Comparison of ENCODE assay signal across 11 cellular contexts in the genomic region with DNA sequence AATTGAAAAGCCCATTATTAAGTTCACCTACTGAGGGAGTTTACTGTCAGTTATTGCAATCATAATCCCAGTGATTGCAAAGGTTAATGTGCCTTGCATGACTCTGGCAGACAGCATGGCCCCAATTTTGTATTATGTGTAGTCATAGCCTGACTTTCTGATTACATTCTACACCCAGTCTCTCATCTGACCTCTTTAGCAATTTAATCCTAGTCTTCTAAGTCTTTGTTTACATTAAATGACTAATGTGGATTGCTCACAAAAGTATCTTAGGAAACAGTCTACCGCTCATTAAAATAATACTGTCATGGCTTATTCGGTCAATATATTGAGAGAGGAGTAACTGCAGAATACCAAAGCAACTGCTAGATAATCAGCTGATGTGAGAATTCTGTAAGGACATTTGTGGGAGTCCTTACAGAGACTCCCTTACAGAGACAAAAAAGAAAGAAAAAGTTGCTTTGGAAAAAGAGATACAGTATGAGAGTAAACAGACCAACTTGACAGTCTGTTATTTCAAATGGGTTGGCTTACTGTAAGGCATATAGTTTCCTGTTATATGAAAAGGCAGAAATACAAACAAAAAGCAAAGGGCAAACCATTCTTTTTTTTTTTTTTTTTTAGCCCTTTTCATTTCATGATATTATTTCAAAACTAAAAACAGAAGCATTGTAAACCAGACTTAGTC. TPM values are rescaled to one million over a fixed set of nuclear protein-coding genes. Genes with fewer than 3 reads are reported as not detected.
DNase-seq lines count a peak whose midpoint lies in the region; ATAC-seq and TF ChIP-seq lines count a peak whose summit lies in the region.
"Had no signal": no experiment of that assay in that cellular context is flagged by ENCODE, and none has a peak within 500 bp of the region (broad histone marks: within the 10 kb centered on the region; RNA-seq: fewer than 3 reads in every experiment).

No MANE protein-coding gene starts in this region.

- POLR2A ChIA-PET in CD4-positive, alpha-beta memory T cell (lab: Charles Lee; ENCODE audit: partially characterized antibody): no interaction called here

- intact Hi-C loops in CD4-positive, alpha-beta memory T cell (cut with micrococcal nuclease): no loop called here
- intact Hi-C loops in left lung (cut with DNase I): no loop called here
- intact Hi-C loops in cardiac septum (cut with DNase I): no loop called here

- H3K27me3 ChIP-seq in CD4-positive, alpha-beta memory T cell (ENCODE audit: insufficient read depth, low read length): no peaks in the 10 kb centered on the region
- no peaks in the 10 kb centered on the region for H3K27me3 ChIP-seq in left lung
- H3K27me3 ChIP-seq: colonic mucosa had no signal

- peak; percentile 66 for ATAC-seq in left lung
- no peak for ATAC-seq in HG03175 (IDR thresholded peaks at IDR 0.05; ENCODE audit: unreplicated experiment)
- no peak for ATAC-seq in HG03432 (IDR thresholded peaks at IDR 0.05; ENCODE audit: unreplicated experiment)

- TF ChIP-seq CTCF in astrocyte of the cerebellum (IDR thresholded peaks at IDR 0.05; ENCODE audit: low read depth, low read length, missing control alignments) (no peak), left lung (IDR thresholded peaks at IDR 0.05) (no peak)

- peaks cover 4% of the 10 kb centered on the region for H3K4me1 ChIP-seq in CD4-positive, alpha-beta memory T cell (ENCODE audit: insufficient read depth, low read length)
- peaks cover 10 to 19% of the 10 kb centered on the region in 2 donors for H3K4me1 ChIP-seq in left lung

- H3K9me3 Mint-ChIP-seq in CD4-positive, alpha-beta memory T cell: no peaks in the 10 kb centered on the region

- no peaks in the 10 kb centered on the region for H3K27me3 Mint-ChIP-seq in CD4-positive, alpha-beta memory T cell

- H3K4me3 Mint-ChIP-seq in CD4-positive, alpha-beta memory T cell: no peak overlapping the region

- no peak overlapping the region for H3K27ac ChIP-seq in CD4-positive, alpha-beta memory T cell (ENCODE audit: low read depth, low read length)
- no peak overlapping the region for H3K27ac ChIP-seq in left lung
- H3K27ac ChIP-seq: colonic mucosa had no signal

- in situ Hi-C loops in astrocyte of the cerebellum (cut with HindIII; ENCODE audit: low sequenced_read_pairs): no loop called here

- H3K36me3 ChIP-seq in CD4-positive, alpha-beta memory T cell (ENCODE audit: insufficient read depth, low read length): peaks cover 24% of the 10 kb centered on the region
- H3K36me3 ChIP-seq in left lung: peaks cover 0 to 43% of the 10 kb centered on the region in 2 donors
- H3K36me3 ChIP-seq: colonic mucosa had no signal

- peaks cover 21 to 48% of the 10 kb centered on the region in 2 donors for H3K36me3 Mint-ChIP-seq in CD4-positive, alpha-beta memory T cell

- peak overlapping the region in 5 of 7 donors; percentile 3 to 74 (median 29) for H3K27ac Mint-ChIP-seq in CD4-positive, alpha-beta memory T cell

- CTCF ChIA-PET in CD4-positive, alpha-beta memory T cell (lab: Charles Lee; ENCODE audit: partially characterized antibody): interaction anchor here (0.6 to 1.3 kb wide), 2 partner anchors 46 to 116 kb away, joined by 3 to 6 read pairs; no protein-coding TSS in a partner anchor

- H3K9me3 ChIP-seq in CD4-positive, alpha-beta memory T cell (ENCODE audit: control insufficient read depth in 1 of 2, low read length in 2 of 2): no peaks in the 10 kb centered on the region
- H3K9me3 ChIP-seq in left lung: no peaks in the 10 kb centered on the region
- H3K9me3 ChIP-seq: colonic mucosa had no signal

- DNase-seq in CD4-positive, alpha-beta memory T cell: no peak
- peak; percentile 72 for DNase-seq in HS-5 (ENCODE audit: low read depth)
- DNase-seq in astrocyte of the cerebellum (ENCODE audit: low read depth): peak; percentile 5
- DNase-seq in left lung: no peak
- DNase-seq in erythroblast (lab: John Stamatoyannopoulos, UW): no peak
- no peak for DNase-seq in cardiac septum (ENCODE audit: low spot score)
- DNase-seq: activated CD4-positive, alpha-beta T cell treated with anti-CD3 and anti-CD28 coated beads, Interleukin-2, amount 50 U/mL, for 4 hours; colonic mucosa; NK-92 treated with Interleukin-12 subunit alpha and Interleukin-12 subunit beta, amount 100 ng/mL, for 24 hours had no signal

- no peak overlapping the region for H3K4me3 ChIP-seq in CD4-positive, alpha-beta memory T cell (ENCODE audit: low read length in 2 of 2)
- no peak overlapping the region for H3K4me3 ChIP-seq in astrocyte of the cerebellum (ENCODE audit: low read depth, low read length)
- no peak overlapping the region for H3K4me3 ChIP-seq in left lung
- H3K4me3 ChIP-seq: colonic mucosa had no signal

- no peak for TF ChIP-seq POLR2A in erythroblast (IDR thresholded peaks at IDR 0.05; ENCODE audit: low read length)

- H3K4me1 Mint-ChIP-seq in CD4-positive, alpha-beta memory T cell: peaks cover 12 to 15% (median 13%) of the 10 kb centered on the region in 4 donors

RNA-seq across cellular contexts. Expression of a gene that starts 42.8 kb away (rescaled TPM):
- total RNA-seq in CD4-positive, alpha-beta memory T cell: 10 to 100 TPM; 66.1 to 66.5 TPM
- 10 to 100 TPM; 15.0 to 37.9 TPM for polyA plus RNA-seq in CD4-positive, alpha-beta memory T cell
- 10 to 100 TPM; 49.6 to 65.5 TPM for total RNA-seq in left lung
- total RNA-seq in cardiac septum: 40.2 TPM

Comparison
In these comparisons a context has a peak if more than half of its experiments do, and no peak if none do; other contexts are left out.
1. DNase-seq: peak in HS-5 (single experiment) and astrocyte of the cerebellum (single experiment); none in CD4-positive, alpha-beta memory T cell (0 of 5), left lung (0 of 2), erythroblast (0 of 2) and cardiac septum (single experiment).